Comparison of ENCODE assay signal across 1 cellular context in the genomic region with DNA sequence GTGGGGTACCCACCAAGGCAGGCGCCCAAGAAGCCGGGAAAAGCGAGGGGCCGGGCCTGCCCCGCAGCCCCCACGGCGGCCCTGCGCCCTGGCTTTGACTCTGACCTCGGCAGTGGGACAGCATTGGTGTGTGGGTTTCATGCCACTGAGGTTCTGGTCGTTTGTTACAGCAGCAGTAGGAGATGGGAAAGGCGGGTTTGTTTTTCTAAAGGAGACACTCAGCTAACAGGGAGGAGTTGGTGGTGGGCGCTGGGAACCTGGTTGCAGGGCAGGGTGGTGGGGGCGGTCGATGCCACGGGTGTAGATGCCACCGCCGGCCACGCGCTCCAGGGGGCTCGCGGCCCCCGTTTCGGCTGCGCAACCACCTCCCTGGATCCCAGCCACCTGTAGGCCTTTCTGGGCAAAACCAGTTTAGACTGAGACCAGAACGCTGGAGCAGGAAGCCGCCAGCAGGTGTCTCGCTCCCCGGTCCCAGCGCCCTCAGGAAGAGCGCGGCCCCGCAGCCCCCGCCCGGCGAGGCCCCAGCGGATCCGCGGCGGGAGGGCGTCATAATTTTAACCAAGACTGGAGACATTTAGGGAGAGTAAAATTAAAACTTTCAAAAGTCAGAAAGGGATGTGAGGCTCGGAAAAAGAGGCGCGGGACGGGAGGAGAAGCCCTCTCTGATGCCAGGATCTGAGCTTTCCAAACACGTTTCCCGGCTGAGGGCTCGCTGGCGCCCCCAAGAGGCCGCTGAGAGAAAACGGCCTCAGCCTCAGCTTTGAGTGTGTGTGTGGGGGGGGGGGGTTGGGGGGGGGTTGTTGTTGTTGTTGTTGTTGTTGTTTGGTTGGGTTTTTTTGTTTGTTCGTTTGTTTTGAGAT.
TF ChIP-seq lines count a peak whose summit lies in the region.

No MANE protein-coding gene starts in this region.

TF ChIP-seq in K562, 482 proteins besides CTCF, POLR2A, EP300 and RAD21 (continued from another document and continues in another):
- TF ChIP-seq MEIS2 (IDR thresholded peaks at IDR 0.05; ENCODE audit: partially characterized antibody), result no peak
- no peak for TF ChIP-seq ZNF212 (CRISPR knock-in tag; IDR thresholded peaks at IDR 0.05)
- no peak for TF ChIP-seq NR1H2 (CRISPR knock-in tag; IDR thresholded peaks at IDR 0.05)
- no peak for TF ChIP-seq MCM5 (IDR thresholded peaks at IDR 0.05; ENCODE audit: low read depth)
- TF ChIP-seq, protein P1, sequence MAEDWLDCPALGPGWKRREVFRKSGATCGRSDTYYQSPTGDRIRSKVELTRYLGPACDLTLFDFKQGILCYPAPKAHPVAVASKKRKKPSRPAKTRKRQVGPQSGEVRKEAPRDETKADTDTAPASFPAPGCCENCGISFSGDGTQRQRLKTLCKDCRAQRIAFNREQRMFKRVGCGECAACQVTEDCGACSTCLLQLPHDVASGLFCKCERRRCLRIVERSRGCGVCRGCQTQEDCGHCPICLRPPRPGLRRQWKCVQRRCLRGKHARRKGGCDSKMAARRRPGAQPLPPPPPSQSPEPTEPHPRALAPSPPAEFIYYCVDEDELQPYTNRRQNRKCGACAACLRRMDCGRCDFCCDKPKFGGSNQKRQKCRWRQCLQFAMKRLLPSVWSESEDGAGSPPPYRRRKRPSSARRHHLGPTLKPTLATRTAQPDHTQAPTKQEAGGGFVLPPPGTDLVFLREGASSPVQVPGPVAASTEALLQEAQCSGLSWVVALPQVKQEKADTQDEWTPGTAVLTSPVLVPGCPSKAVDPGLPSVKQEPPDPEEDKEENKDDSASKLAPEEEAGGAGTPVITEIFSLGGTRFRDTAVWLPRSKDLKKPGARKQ (CRISPR knock-in tag; IDR thresholded peaks at IDR 0.05), result no peak
- TF ChIP-seq GATAD2B (IDR thresholded peaks at IDR 0.05; ENCODE audit: borderline replicate concordance), result peak; percentile 44; the same call in 1 of the 2 replicates
- TF ChIP-seq DACH1 (IDR thresholded peaks at IDR 0.05; ENCODE audit: partially characterized antibody), result no peak
- TF ChIP-seq RUNX1 (IDR thresholded peaks at IDR 0.05; ENCODE audit: low read depth), result no peak
- no peak for TF ChIP-seq TFAM (CRISPR knock-in tag; conservative IDR thresholded peaks at IDR 0.05)
- TF ChIP-seq, protein P2, sequence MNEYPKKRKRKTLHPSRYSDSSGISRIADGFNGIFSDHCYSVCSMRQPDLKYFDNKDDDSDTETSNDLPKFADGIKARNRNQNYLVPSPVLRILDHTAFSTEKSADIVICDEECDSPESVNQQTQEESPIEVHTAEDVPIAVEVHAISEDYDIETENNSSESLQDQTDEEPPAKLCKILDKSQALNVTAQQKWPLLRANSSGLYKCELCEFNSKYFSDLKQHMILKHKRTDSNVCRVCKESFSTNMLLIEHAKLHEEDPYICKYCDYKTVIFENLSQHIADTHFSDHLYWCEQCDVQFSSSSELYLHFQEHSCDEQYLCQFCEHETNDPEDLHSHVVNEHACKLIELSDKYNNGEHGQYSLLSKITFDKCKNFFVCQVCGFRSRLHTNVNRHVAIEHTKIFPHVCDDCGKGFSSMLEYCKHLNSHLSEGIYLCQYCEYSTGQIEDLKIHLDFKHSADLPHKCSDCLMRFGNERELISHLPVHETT (CRISPR knock-in tag; conservative IDR thresholded peaks at IDR 0.05 in 1 of 2, IDR thresholded peaks at IDR 0.05 in 1 of 2), result 0 out of 4 replicates have a peak, but pooled peaks of 1 of the 2 experiments have one; percentile 49
- 0 out of 2 replicates have a peak, but pooled peaks have one; percentile 37 for TF ChIP-seq ETV5 (CRISPR knock-in tag; IDR thresholded peaks at IDR 0.05; ENCODE audit: low read depth)
- TF ChIP-seq L3MBTL2 (IDR thresholded peaks at IDR 0.05), result peak; percentile 92
- TF ChIP-seq SRSF7 (optimal IDR thresholded peaks at IDR 0.05; ENCODE audit: low read depth, low read length), result no peak
- no peak for TF ChIP-seq CBX1 (IDR thresholded peaks at IDR 0.05; ENCODE audit: low read depth)
- TF ChIP-seq, protein P3, sequence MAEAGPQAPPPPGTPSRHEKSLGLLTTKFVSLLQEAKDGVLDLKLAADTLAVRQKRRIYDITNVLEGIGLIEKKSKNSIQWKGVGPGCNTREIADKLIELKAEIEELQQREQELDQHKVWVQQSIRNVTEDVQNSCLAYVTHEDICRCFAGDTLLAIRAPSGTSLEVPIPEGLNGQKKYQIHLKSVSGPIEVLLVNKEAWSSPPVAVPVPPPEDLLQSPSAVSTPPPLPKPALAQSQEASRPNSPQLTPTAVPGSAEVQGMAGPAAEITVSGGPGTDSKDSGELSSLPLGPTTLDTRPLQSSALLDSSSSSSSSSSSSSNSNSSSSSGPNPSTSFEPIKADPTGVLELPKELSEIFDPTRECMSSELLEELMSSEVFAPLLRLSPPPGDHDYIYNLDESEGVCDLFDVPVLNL (CRISPR knock-in tag; IDR thresholded peaks at IDR 0.05; ENCODE audit: low read depth), result no peak
- TF ChIP-seq, protein P4, sequence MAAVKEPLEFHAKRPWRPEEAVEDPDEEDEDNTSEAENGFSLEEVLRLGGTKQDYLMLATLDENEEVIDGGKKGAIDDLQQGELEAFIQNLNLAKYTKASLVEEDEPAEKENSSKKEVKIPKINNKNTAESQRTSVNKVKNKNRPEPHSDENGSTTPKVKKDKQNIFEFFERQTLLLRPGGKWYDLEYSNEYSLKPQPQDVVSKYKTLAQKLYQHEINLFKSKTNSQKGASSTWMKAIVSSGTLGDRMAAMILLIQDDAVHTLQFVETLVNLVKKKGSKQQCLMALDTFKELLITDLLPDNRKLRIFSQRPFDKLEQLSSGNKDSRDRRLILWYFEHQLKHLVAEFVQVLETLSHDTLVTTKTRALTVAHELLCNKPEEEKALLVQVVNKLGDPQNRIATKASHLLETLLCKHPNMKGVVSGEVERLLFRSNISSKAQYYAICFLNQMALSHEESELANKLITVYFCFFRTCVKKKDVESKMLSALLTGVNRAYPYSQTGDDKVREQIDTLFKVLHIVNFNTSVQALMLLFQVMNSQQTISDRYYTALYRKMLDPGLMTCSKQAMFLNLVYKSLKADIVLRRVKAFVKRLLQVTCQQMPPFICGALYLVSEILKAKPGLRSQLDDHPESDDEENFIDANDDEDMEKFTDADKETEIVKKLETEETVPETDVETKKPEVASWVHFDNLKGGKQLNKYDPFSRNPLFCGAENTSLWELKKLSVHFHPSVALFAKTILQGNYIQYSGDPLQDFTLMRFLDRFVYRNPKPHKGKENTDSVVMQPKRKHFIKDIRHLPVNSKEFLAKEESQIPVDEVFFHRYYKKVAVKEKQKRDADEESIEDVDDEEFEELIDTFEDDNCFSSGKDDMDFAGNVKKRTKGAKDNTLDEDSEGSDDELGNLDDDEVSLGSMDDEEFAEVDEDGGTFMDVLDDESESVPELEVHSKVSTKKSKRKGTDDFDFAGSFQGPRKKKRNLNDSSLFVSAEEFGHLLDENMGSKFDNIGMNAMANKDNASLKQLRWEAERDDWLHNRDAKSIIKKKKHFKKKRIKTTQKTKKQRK (IDR thresholded peaks at IDR 0.05; ENCODE audit: borderline replicate concordance, low read depth, low read length), result no peak
- TF ChIP-seq, protein P5, sequence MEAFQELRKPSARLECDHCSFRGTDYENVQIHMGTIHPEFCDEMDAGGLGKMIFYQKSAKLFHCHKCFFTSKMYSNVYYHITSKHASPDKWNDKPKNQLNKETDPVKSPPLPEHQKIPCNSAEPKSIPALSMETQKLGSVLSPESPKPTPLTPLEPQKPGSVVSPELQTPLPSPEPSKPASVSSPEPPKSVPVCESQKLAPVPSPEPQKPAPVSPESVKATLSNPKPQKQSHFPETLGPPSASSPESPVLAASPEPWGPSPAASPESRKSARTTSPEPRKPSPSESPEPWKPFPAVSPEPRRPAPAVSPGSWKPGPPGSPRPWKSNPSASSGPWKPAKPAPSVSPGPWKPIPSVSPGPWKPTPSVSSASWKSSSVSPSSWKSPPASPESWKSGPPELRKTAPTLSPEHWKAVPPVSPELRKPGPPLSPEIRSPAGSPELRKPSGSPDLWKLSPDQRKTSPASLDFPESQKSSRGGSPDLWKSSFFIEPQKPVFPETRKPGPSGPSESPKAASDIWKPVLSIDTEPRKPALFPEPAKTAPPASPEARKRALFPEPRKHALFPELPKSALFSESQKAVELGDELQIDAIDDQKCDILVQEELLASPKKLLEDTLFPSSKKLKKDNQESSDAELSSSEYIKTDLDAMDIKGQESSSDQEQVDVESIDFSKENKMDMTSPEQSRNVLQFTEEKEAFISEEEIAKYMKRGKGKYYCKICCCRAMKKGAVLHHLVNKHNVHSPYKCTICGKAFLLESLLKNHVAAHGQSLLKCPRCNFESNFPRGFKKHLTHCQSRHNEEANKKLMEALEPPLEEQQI (IDR thresholded peaks at IDR 0.05), result peak; percentile 58
- no peak for TF ChIP-seq THRAP3 (IDR thresholded peaks at IDR 0.05; ENCODE audit: borderline replicate concordance)
- TF ChIP-seq MAFG (tag; conservative IDR thresholded peaks at IDR 0.05), result no peak
- TF ChIP-seq, protein P6, sequence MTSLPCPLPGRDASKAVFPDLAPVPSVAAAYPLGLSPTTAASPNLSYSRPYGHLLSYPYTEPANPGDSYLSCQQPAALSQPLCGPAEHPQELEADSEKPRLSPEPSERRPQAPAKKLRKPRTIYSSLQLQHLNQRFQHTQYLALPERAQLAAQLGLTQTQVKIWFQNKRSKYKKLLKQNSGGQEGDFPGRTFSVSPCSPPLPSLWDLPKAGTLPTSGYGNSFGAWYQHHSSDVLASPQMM (CRISPR knock-in tag; IDR thresholded peaks at IDR 0.05), result no peak
- TF ChIP-seq HCFC1 (IDR thresholded peaks at IDR 0.05; ENCODE audit: low read depth, low read length), result no peak
- no peak for TF ChIP-seq CBX5 (IDR thresholded peaks at IDR 0.05; ENCODE audit: borderline replicate concordance, low read depth)
- TF ChIP-seq CREB1 (IDR thresholded peaks at IDR 0.05), result 0 out of 2 replicates have a peak, but pooled peaks have one; percentile 27
- no peak for TF ChIP-seq CREB1 (CRISPR knock-in tag; IDR thresholded peaks at IDR 0.05)
- peak; percentile 34; the same call in 1 of the 2 replicates for TF ChIP-seq TARDBP (IDR thresholded peaks at IDR 0.05)
- no peak for TF ChIP-seq ZFP30 (CRISPR knock-in tag; IDR thresholded peaks at IDR 0.05; ENCODE audit: borderline replicate concordance)
- peak; percentile 35; the same call in 1 of the 2 replicates for TF ChIP-seq SMC3 (conservative IDR thresholded peaks at IDR 0.05; ENCODE audit: insufficient read depth, low read depth, low read length)
- TF ChIP-seq ZNF24 (IDR thresholded peaks at IDR 0.05), result no peak
- TF ChIP-seq COPS2 (conservative IDR thresholded peaks at IDR 0.05), result no peak
- no peak for TF ChIP-seq RBM34 (IDR thresholded peaks at IDR 0.05; ENCODE audit: borderline replicate concordance, insufficient read depth, low read length)
- no peak for TF ChIP-seq POLR2B (IDR thresholded peaks at IDR 0.05; ENCODE audit: low read depth, partially characterized antibody)
- no peak for TF ChIP-seq PCBP1 (IDR thresholded peaks at IDR 0.05; ENCODE audit: low read depth, low read length, poor library complexity, severe bottlenecking)
- TF ChIP-seq CHD4 (IDR thresholded peaks at IDR 0.05; ENCODE audit: insufficient read depth, insufficient replicate concordance, low read depth, low read length, poor library complexity, severe bottlenecking), result no peak
- TF ChIP-seq, protein P7, sequence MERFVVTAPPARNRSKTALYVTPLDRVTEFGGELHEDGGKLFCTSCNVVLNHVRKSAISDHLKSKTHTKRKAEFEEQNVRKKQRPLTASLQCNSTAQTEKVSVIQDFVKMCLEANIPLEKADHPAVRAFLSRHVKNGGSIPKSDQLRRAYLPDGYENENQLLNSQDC (CRISPR knock-in tag; IDR thresholded peaks at IDR 0.05), result no peak
- TF ChIP-seq, protein P8, sequence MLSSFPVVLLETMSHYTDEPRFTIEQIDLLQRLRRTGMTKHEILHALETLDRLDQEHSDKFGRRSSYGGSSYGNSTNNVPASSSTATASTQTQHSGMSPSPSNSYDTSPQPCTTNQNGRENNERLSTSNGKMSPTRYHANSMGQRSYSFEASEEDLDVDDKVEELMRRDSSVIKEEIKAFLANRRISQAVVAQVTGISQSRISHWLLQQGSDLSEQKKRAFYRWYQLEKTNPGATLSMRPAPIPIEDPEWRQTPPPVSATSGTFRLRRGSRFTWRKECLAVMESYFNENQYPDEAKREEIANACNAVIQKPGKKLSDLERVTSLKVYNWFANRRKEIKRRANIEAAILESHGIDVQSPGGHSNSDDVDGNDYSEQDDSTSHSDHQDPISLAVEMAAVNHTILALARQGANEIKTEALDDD (IDR thresholded peaks at IDR 0.05), result no peak
- TF ChIP-seq, protein P9, sequence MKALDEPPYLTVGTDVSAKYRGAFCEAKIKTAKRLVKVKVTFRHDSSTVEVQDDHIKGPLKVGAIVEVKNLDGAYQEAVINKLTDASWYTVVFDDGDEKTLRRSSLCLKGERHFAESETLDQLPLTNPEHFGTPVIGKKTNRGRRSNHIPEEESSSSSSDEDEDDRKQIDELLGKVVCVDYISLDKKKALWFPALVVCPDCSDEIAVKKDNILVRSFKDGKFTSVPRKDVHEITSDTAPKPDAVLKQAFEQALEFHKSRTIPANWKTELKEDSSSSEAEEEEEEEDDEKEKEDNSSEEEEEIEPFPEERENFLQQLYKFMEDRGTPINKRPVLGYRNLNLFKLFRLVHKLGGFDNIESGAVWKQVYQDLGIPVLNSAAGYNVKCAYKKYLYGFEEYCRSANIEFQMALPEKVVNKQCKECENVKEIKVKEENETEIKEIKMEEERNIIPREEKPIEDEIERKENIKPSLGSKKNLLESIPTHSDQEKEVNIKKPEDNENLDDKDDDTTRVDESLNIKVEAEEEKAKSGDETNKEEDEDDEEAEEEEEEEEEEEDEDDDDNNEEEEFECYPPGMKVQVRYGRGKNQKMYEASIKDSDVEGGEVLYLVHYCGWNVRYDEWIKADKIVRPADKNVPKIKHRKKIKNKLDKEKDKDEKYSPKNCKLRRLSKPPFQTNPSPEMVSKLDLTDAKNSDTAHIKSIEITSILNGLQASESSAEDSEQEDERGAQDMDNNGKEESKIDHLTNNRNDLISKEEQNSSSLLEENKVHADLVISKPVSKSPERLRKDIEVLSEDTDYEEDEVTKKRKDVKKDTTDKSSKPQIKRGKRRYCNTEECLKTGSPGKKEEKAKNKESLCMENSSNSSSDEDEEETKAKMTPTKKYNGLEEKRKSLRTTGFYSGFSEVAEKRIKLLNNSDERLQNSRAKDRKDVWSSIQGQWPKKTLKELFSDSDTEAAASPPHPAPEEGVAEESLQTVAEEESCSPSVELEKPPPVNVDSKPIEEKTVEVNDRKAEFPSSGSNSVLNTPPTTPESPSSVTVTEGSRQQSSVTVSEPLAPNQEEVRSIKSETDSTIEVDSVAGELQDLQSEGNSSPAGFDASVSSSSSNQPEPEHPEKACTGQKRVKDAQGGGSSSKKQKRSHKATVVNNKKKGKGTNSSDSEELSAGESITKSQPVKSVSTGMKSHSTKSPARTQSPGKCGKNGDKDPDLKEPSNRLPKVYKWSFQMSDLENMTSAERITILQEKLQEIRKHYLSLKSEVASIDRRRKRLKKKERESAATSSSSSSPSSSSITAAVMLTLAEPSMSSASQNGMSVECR (CRISPR knock-in tag; IDR thresholded peaks at IDR 0.05), result 0 out of 2 replicates have a peak, but pooled peaks have one; percentile 23
